ENCODE assay signal across 9 cellular contexts in genomic region chr4:3879681-3880594, GRCh38.
DNase-seq lines count a peak whose midpoint lies in the region; ATAC-seq and TF ChIP-seq lines count a peak whose summit lies in the region.
"Had no signal": no experiment of that assay in that cellular context is flagged by ENCODE, and none has a peak within 500 bp of the region (broad histone marks: within the 10 kb centered on the region; RNA-seq: fewer than 3 reads in every experiment).

No MANE protein-coding gene starts in this region.

- peaks cover 21% of the 10 kb centered on the region for H3K27me3 ChIP-seq in iPS-18a (ENCODE audit: control insufficient read depth, insufficient read depth, low read length)
- peaks cover 57% of the 10 kb centered on the region for H3K27me3 ChIP-seq in upper lobe of right lung
- peaks cover 24% of the 10 kb centered on the region for H3K27me3 ChIP-seq in HAP-1 (ENCODE audit: low read depth)

- H3K4me3 Mint-ChIP-seq in activated naive CD8-positive, alpha-beta T cell: peak overlapping the region; percentile 30
- no peak overlapping the region for H3K4me3 Mint-ChIP-seq in activated naive CD8-positive, alpha-beta T cell treated with anti-CD3 and anti-CD28 coated beads for 36 hours

- no peak overlapping the region for H3K27ac Mint-ChIP-seq in activated naive CD8-positive, alpha-beta T cell
- H3K27ac Mint-ChIP-seq in activated naive CD8-positive, alpha-beta T cell treated with anti-CD3 and anti-CD28 coated beads for 36 hours: no peak overlapping the region

- peaks cover 5% of the 10 kb centered on the region for H3K4me1 ChIP-seq in iPS-18a (ENCODE audit: control insufficient read depth, low read depth, low read length)
- H3K4me1 ChIP-seq in upper lobe of right lung: peaks cover 10% of the 10 kb centered on the region
- no peaks in the 10 kb centered on the region for H3K4me1 ChIP-seq in HAP-1

- peaks cover 4% of the 10 kb centered on the region for H3K36me3 Mint-ChIP-seq in activated naive CD8-positive, alpha-beta T cell
- H3K36me3 Mint-ChIP-seq in activated naive CD8-positive, alpha-beta T cell treated with anti-CD3 and anti-CD28 coated beads for 36 hours: no peaks in the 10 kb centered on the region

- intact Hi-C loops in upper lobe of right lung (cut with DNase I): no loop called here

- H3K9me3 ChIP-seq in iPS-18a (ENCODE audit: control insufficient read depth, low read depth, low read length) (no peaks in the 10 kb centered on the region), upper lobe of right lung (peaks cover 6% of the 10 kb centered on the region), HAP-1 (no peaks in the 10 kb centered on the region)

- H3K27me3 Mint-ChIP-seq in activated naive CD8-positive, alpha-beta T cell: peaks cover 31% of the 10 kb centered on the region
- H3K27me3 Mint-ChIP-seq in activated naive CD8-positive, alpha-beta T cell treated with anti-CD3 and anti-CD28 coated beads for 36 hours: peaks cover 42% of the 10 kb centered on the region

- ATAC-seq in upper lobe of right lung: peak; percentile 48

- TF ChIP-seq CTCF in upper lobe of right lung (IDR thresholded peaks at IDR 0.05): no peak

- in situ Hi-C loops in HAP-1 (cut with MboI; ENCODE audit: low sequenced_read_pairs): loop anchor here (10.0 to 25.0 kb wide), 2 partner anchors 318 to 395 kb away; no protein-coding TSS in a partner anchor

- DNase-seq in activated naive CD8-positive, alpha-beta T cell treated with anti-CD3 and anti-CD28 coated beads for 36 hours: no peak
- DNase-seq in activated T-cell treated with anti-CD3 and anti-CD28 coated beads, Interleukin-2, amount 50 U/mL, for 1 hour: peak; percentile 38
- DNase-seq in upper lobe of right lung (peak; percentile 61), AML-193 (lab: John Stamatoyannopoulos, UW) (no peak), HAP-1 (ENCODE audit: low spot score in 2 of 2) (no peak), HUDEP-2 (lab: John Stamatoyannopoulos, UW; ENCODE audit: unreplicated experiment in 76 of 76) (no peak)

- H3K4me3 ChIP-seq in iPS-18a (ENCODE audit: low read length): peak overlapping the region; percentile 45
- H3K4me3 ChIP-seq in upper lobe of right lung: no peak overlapping the region
- no peak overlapping the region for H3K4me3 ChIP-seq in HAP-1

- peaks cover 10% of the 10 kb centered on the region for H3K9me3 Mint-ChIP-seq in activated naive CD8-positive, alpha-beta T cell (ENCODE audit: low read depth)
- H3K9me3 Mint-ChIP-seq in activated naive CD8-positive, alpha-beta T cell treated with anti-CD3 and anti-CD28 coated beads for 36 hours: peaks cover 10% of the 10 kb centered on the region

- H3K4me1 Mint-ChIP-seq in activated naive CD8-positive, alpha-beta T cell (ENCODE audit: low read depth): peaks cover 11% of the 10 kb centered on the region
- H3K4me1 Mint-ChIP-seq in activated naive CD8-positive, alpha-beta T cell treated with anti-CD3 and anti-CD28 coated beads for 36 hours: peaks cover 3% of the 10 kb centered on the region

- H3K36me3 ChIP-seq in iPS-18a (ENCODE audit: control insufficient read depth, low read depth, low read length) (no peaks in the 10 kb centered on the region), upper lobe of right lung (no peaks in the 10 kb centered on the region), HAP-1 (replicated peaks) (no peaks in the 10 kb centered on the region)

- H3K9ac ChIP-seq in iPS-18a (ENCODE audit: low read length): no peak overlapping the region
- H3K9ac ChIP-seq: KMS-11 had no signal

- H3K27ac ChIP-seq in iPS-18a (ENCODE audit: low read length): no peak overlapping the region
- no peak overlapping the region for H3K27ac ChIP-seq in upper lobe of right lung
- H3K27ac ChIP-seq: KMS-11 had no signal

Comparison
In these comparisons a context has a peak if more than half of its experiments do, and no peak if none do; other contexts are left out.
1. DNase-seq: peak in activated T-cell treated with anti-CD3 and anti-CD28 coated beads, Interleukin-2, amount 50 U/mL, for 1 hour (single experiment) and upper lobe of right lung (single experiment); none in activated naive CD8-positive, alpha-beta T cell treated with anti-CD3 and anti-CD28 coated beads for 36 hours (single experiment), AML-193 (0 of 2), HAP-1 (0 of 2) and HUDEP-2 (0 of 76).